15 cellular contexts compared by ENCODE assay signal in genomic region chr5:6596388-6596787, GRCh38. TPM values are rescaled to one million over a fixed set of nuclear protein-coding genes. Genes with fewer than 3 reads are reported as not detected.
A peak's percentile ranks its signal among the peaks of the same experiment; 100 is the strongest.
DNase-seq lines count a peak whose midpoint lies in the region; ATAC-seq, FAIRE-seq and TF ChIP-seq lines count a peak whose summit lies in the region.
"Had no signal": no experiment of that assay in that cellular context is flagged by ENCODE, and none has a peak within 500 bp of the region (broad histone marks: within the 10 kb centered on the region; RNA-seq: fewer than 3 reads in every experiment).

No MANE protein-coding gene starts in this region.

- no peak for TF ChIP-seq CTCF in osteocyte (IDR thresholded peaks at IDR 0.05)

- no peaks in the 10 kb centered on the region for H3K4me1 Mint-ChIP-seq in activated CD4-positive, alpha-beta T cell treated with anti-CD3 and anti-CD28 coated beads, Interleukin-2, amount 10 ng/mL, durations not matched to agents 24 days and 14 days
- H3K4me1 Mint-ChIP-seq in osteocyte (ENCODE audit: unreplicated experiment), result no peaks in the 10 kb centered on the region
- H3K4me1 Mint-ChIP-seq: CD4-positive, CD25-positive, alpha-beta regulatory T cell had no signal

- DNase-seq in activated CD4-positive, alpha-beta T cell treated with anti-CD3 and anti-CD28 coated beads, Interleukin-2, amount 10 ng/mL, durations not matched to agents 24 days and 14 days, result no peak
- DNase-seq in activated CD4-positive, alpha-beta T cell treated with anti-CD3 and anti-CD28 coated beads for 48 hours, result no peak
- DNase-seq in HTR-8/SVneo (ENCODE audit: insufficient read length, low spot score) (no peak), islet precursor cell (peak; percentile 33), osteocyte (ENCODE audit: extremely low spot score, unreplicated experiment) (peak; percentile 19)
- DNase-seq: 8988T; AML-193; CD4-positive, CD25-positive, alpha-beta regulatory T cell; DMS53; GF-D8; IMR-90 had no signal

- H3K4me3 Mint-ChIP-seq in activated CD4-positive, alpha-beta T cell treated with anti-CD3 and anti-CD28 coated beads, Interleukin-2, amount 10 ng/mL, durations not matched to agents 24 days and 14 days, result no peak overlapping the region
- no peak overlapping the region for H3K4me3 Mint-ChIP-seq in osteocyte (ENCODE audit: unreplicated experiment)
- H3K4me3 Mint-ChIP-seq: CD4-positive, CD25-positive, alpha-beta regulatory T cell had no signal

- ATAC-seq in HG02623 (IDR thresholded peaks at IDR 0.05; ENCODE audit: unreplicated experiment) (no peak), GM21529 (IDR thresholded peaks at IDR 0.05; ENCODE audit: unreplicated experiment) (no peak)

- peak; percentile 9 for FAIRE-seq in HTR-8/SVneo (lab: Jason Lieb, UNC)
- FAIRE-seq: GM19239, H1 had no signal

- peaks cover 3% of the 10 kb centered on the region for H3K27me3 Mint-ChIP-seq in activated CD4-positive, alpha-beta T cell treated with anti-CD3 and anti-CD28 coated beads, Interleukin-2, amount 10 ng/mL, durations not matched to agents 24 days and 14 days
- H3K27me3 Mint-ChIP-seq in osteocyte (ENCODE audit: unreplicated experiment), result peaks cover 5% of the 10 kb centered on the region

- no peaks in the 10 kb centered on the region for H3K9me3 Mint-ChIP-seq in activated CD4-positive, alpha-beta T cell treated with anti-CD3 and anti-CD28 coated beads, Interleukin-2, amount 10 ng/mL, durations not matched to agents 24 days and 14 days
- H3K9me3 Mint-ChIP-seq in osteocyte (ENCODE audit: unreplicated experiment), result no peaks in the 10 kb centered on the region
- H3K9me3 Mint-ChIP-seq: CD4-positive, CD25-positive, alpha-beta regulatory T cell had no signal

- peak overlapping the region; percentile 9 for H3K27ac Mint-ChIP-seq in activated CD4-positive, alpha-beta T cell treated with anti-CD3 and anti-CD28 coated beads, Interleukin-2, amount 10 ng/mL, durations not matched to agents 24 days and 14 days
- H3K27ac Mint-ChIP-seq in osteocyte (ENCODE audit: unreplicated experiment), result no peak overlapping the region
- H3K27ac Mint-ChIP-seq: CD4-positive, CD25-positive, alpha-beta regulatory T cell had no signal

- intact Hi-C loops in activated CD4-positive, alpha-beta T cell treated with anti-CD3 and anti-CD28 coated beads, Interleukin-2, amount 10 ng/mL, durations not matched to agents 24 days and 14 days (cut with micrococcal nuclease), result no loop called here

- H3K36me3 Mint-ChIP-seq in activated CD4-positive, alpha-beta T cell treated with anti-CD3 and anti-CD28 coated beads, Interleukin-2, amount 10 ng/mL, durations not matched to agents 24 days and 14 days (ENCODE audit: low read depth), result peaks cover 47% of the 10 kb centered on the region
- peaks cover 40% of the 10 kb centered on the region for H3K36me3 Mint-ChIP-seq in osteocyte (ENCODE audit: unreplicated experiment)

RNA-seq across cellular contexts. Expression of gene NSUN2, which starts 36.5 kb away (rescaled TPM):
- total RNA-seq in activated CD4-positive, alpha-beta T cell treated with anti-CD3 and anti-CD28 coated beads, Interleukin-2, amount 10 ng/mL, durations not matched to agents 24 days and 14 days, result 138 and 140 TPM in 2 replicates
- 48.7 and 50.1 TPM in 2 replicates for total RNA-seq in osteocyte

RNA-seq across cellular contexts. Expression of gene SRD5A1, which starts 36.9 kb away (rescaled TPM):
- 14.8 and 16.6 TPM in 2 replicates for total RNA-seq in activated CD4-positive, alpha-beta T cell treated with anti-CD3 and anti-CD28 coated beads, Interleukin-2, amount 10 ng/mL, durations not matched to agents 24 days and 14 days
- 25.0 and 28.5 TPM in 2 replicates for total RNA-seq in osteocyte

Comparison
In these comparisons a context has a peak if more than half of its experiments do, and no peak if none do; other contexts are left out.
1. DNase-seq: peak in islet precursor cell (single experiment) and osteocyte (single experiment); none in activated CD4-positive, alpha-beta T cell treated with anti-CD3 and anti-CD28 coated beads, Interleukin-2, amount 10 ng/mL, durations not matched to agents 24 days and 14 days (single experiment), activated CD4-positive, alpha-beta T cell treated with anti-CD3 and anti-CD28 coated beads for 48 hours (single experiment) and HTR-8/SVneo (single experiment).